In the genomic region with DNA sequence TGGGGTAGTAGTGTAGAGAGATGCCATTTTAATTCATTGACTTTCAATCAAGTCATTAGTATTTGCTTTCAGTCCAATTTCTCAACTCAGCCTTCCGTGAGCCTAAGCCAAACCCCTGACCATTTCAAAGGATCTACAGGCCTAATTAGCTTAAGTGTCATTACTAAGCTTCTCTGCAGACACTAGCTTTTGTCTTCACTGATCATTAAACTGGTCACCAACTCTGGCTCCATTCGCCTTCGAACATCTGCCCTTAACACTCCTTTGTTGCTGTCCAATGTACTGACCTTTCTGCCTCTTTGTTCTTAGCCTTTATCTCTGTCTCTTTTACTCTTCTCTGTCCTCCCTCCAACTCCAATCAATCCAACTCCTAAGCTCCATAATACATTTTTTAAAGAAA, we compare ENCODE assay signal across 11 cellular contexts.
DNase-seq lines count a peak whose midpoint lies in the region; ATAC-seq and TF ChIP-seq lines count a peak whose summit lies in the region.
"Had no signal": no experiment of that assay in that cellular context is flagged by ENCODE, and none has a peak within 500 bp of the region (broad histone marks: within the 10 kb centered on the region; RNA-seq: fewer than 3 reads in every experiment).

No MANE protein-coding gene starts in this region.

- peak overlapping the region; percentile 84 for H3K27ac Mint-ChIP-seq in osteocyte (ENCODE audit: unreplicated experiment)
- no peak overlapping the region for H3K27ac Mint-ChIP-seq in stimulated activated memory B cell treated with anti-CD40 and anti-IgM and Interleukin-4, amounts not matched to agents 10 μg/mL and 1 μg/mL and 100 μg/mL, for 72 hours

- H3K4me1 Mint-ChIP-seq in osteocyte (ENCODE audit: unreplicated experiment) = peaks cover 55% of the 10 kb centered on the region
- H3K4me1 Mint-ChIP-seq in stimulated activated memory B cell treated with anti-CD40 and anti-IgM and Interleukin-4, amounts not matched to agents 10 μg/mL and 1 μg/mL and 100 μg/mL, for 72 hours = no peaks in the 10 kb centered on the region

- DNase-seq in NCI-H1092 treated with DMSO at 0.1 percent for 48 hours (lab: John Stamatoyannopoulos, UW) = peak; percentile 49
- no peak for DNase-seq in NCI-H1092 (lab: John Stamatoyannopoulos, UW)
- DNase-seq in NCI-H82 (lab: John Stamatoyannopoulos, UW) = peak; percentile 92
- DNase-seq in epithelial cell of esophagus (ENCODE audit: low read depth) = peak; percentile 46
- DNase-seq in osteocyte (ENCODE audit: extremely low spot score, unreplicated experiment) = no peak
- no peak for DNase-seq in GM13977 (ENCODE audit: low spot score)
- no peak for DNase-seq in dorsolateral prefrontal cortex
- DNase-seq: caudate nucleus had no signal

- H3K4me3 Mint-ChIP-seq in osteocyte (ENCODE audit: unreplicated experiment) = no peak overlapping the region
- H3K4me3 Mint-ChIP-seq in stimulated activated memory B cell treated with anti-CD40 and anti-IgM and Interleukin-4, amounts not matched to agents 10 μg/mL and 1 μg/mL and 100 μg/mL, for 72 hours = no peak overlapping the region

- in situ Hi-C loops in GM13977 (cut with MboI; ENCODE audit: low pct_unique_long_range_greater_than_20kb, low sequenced_read_pairs, unreplicated experiment) = no loop called here

- no peaks in the 10 kb centered on the region for H3K36me3 Mint-ChIP-seq in osteocyte (ENCODE audit: unreplicated experiment)
- no peaks in the 10 kb centered on the region for H3K36me3 Mint-ChIP-seq in stimulated activated memory B cell treated with anti-CD40 and anti-IgM and Interleukin-4, amounts not matched to agents 10 μg/mL and 1 μg/mL and 100 μg/mL, for 72 hours

- no peak overlapping the region for H3K4me3 ChIP-seq in epithelial cell of esophagus (ENCODE audit: low read length)
- H3K4me3 ChIP-seq in dorsolateral prefrontal cortex = no peak overlapping the region
- H3K4me3 ChIP-seq: SK-N-MC had no signal

- H3K27ac ChIP-seq in dorsolateral prefrontal cortex = peak overlapping the region in 5 of 59 donors; percentile 3 to 26 (median 12)
- H3K27ac ChIP-seq: 22Rv1, SK-N-MC had no signal

- no peak for TF ChIP-seq CTCF in epithelial cell of esophagus (IDR thresholded peaks at IDR 0.05; ENCODE audit: insufficient read depth, low read depth, low read length, missing control alignments)
- no peak for TF ChIP-seq CTCF in osteocyte (IDR thresholded peaks at IDR 0.05)
- no peak for TF ChIP-seq CTCF in GM13977 (IDR thresholded peaks at IDR 0.05; ENCODE audit: extremely low read depth, insufficient read depth, missing control alignments)
- no peak for TF ChIP-seq CTCF in dorsolateral prefrontal cortex (IDR thresholded peaks at IDR 0.05 in 54 of 56, conservative IDR thresholded peaks at IDR 0.05 in 2 of 56; ENCODE audit: low read depth in 1 of 56, partially characterized antibody in 56 of 56)

- peaks cover 15% of the 10 kb centered on the region for H3K9me3 Mint-ChIP-seq in osteocyte (ENCODE audit: unreplicated experiment)
- no peaks in the 10 kb centered on the region for H3K9me3 Mint-ChIP-seq in stimulated activated memory B cell treated with anti-CD40 and anti-IgM and Interleukin-4, amounts not matched to agents 10 μg/mL and 1 μg/mL and 100 μg/mL, for 72 hours

- H3K27me3 Mint-ChIP-seq in osteocyte (ENCODE audit: unreplicated experiment) = no peaks in the 10 kb centered on the region
- peaks cover 35% of the 10 kb centered on the region for H3K27me3 Mint-ChIP-seq in stimulated activated memory B cell treated with anti-CD40 and anti-IgM and Interleukin-4, amounts not matched to agents 10 μg/mL and 1 μg/mL and 100 μg/mL, for 72 hours

- no peak for ATAC-seq in stimulated activated memory B cell treated with anti-CD40 and anti-IgM and Interleukin-4, amounts not matched to agents 10 μg/mL and 1 μg/mL and 100 μg/mL, for 72 hours

- peaks cover 0 to 4% (median 0%) of the 10 kb centered on the region in 45 donors for H3K27me3 ChIP-seq in dorsolateral prefrontal cortex

- intact Hi-C loops in dorsolateral prefrontal cortex (cut with DNase I) = no loop called here

Comparison
In these comparisons a context has a peak if more than half of its experiments do, and no peak if none do; other contexts are left out.
1. DNase-seq: peak in NCI-H1092 treated with DMSO at 0.1 percent for 48 hours (single experiment), NCI-H82 (single experiment) and epithelial cell of esophagus (single experiment); none in NCI-H1092 (single experiment), osteocyte (single experiment), GM13977 (single experiment) and dorsolateral prefrontal cortex (0 of 10).